Comparison of ENCODE assay signal across 8 cellular contexts in genomic region chr6:144215932-144216667, GRCh38.
DNase-seq lines count a peak whose midpoint lies in the region; ATAC-seq and TF ChIP-seq lines count a peak whose summit lies in the region.

No MANE protein-coding gene starts in this region.

- H3K27me3 Mint-ChIP-seq in activated T-helper 2 cell treated with anti-CD3 and anti-CD28 coated beads, Interferon-gamma antibody, Interleukin-2, Interleukin-4, amounts not matched to agents 10 μg/mL and 5 μg/mL and 100 μg/mL, durations not matched to agents 14 hours and 24 hours and 36 hours (ENCODE audit: low read depth): peaks cover under 1% of the 10 kb centered on the region
- peaks cover 0 to 7% (median 4%) of the 10 kb centered on the region in 5 donors for H3K27me3 Mint-ChIP-seq in naive thymus-derived CD8-positive, alpha-beta T cell
- peaks cover 7% of the 10 kb centered on the region in 2 donors for H3K27me3 Mint-ChIP-seq in stimulated activated naive B cell treated with anti-CD40 and anti-IgM and Interleukin-4, amounts not matched to agents 10 μg/mL and 1 μg/mL and 100 μg/mL, for 72 hours

- no peaks in the 10 kb centered on the region for H3K9me3 Mint-ChIP-seq in activated T-helper 2 cell treated with anti-CD3 and anti-CD28 coated beads, Interferon-gamma antibody, Interleukin-2, Interleukin-4, amounts not matched to agents 10 μg/mL and 5 μg/mL and 100 μg/mL, durations not matched to agents 14 hours and 24 hours and 36 hours
- H3K9me3 Mint-ChIP-seq in naive thymus-derived CD8-positive, alpha-beta T cell: peaks cover 0 to 7% (median 2%) of the 10 kb centered on the region in 9 donors
- H3K9me3 Mint-ChIP-seq in stimulated activated naive B cell treated with anti-CD40 and anti-IgM and Interleukin-4, amounts not matched to agents 10 μg/mL and 1 μg/mL and 100 μg/mL, for 72 hours: peaks cover 2 to 5% of the 10 kb centered on the region in 2 donors

- peak; percentile 80 for TF ChIP-seq CTCF in LNCAP (IDR thresholded peaks at IDR 0.05)
- TF ChIP-seq CTCF in fibroblast of mammary gland (conservative IDR thresholded peaks at IDR 0.05; ENCODE audit: control insufficient read depth, insufficient read depth, low read depth, low read length): peak; percentile 37

- H3K4me1 Mint-ChIP-seq in activated T-helper 2 cell treated with anti-CD3 and anti-CD28 coated beads, Interferon-gamma antibody, Interleukin-2, Interleukin-4, amounts not matched to agents 10 μg/mL and 5 μg/mL and 100 μg/mL, durations not matched to agents 14 hours and 24 hours and 36 hours (ENCODE audit: low read depth): peaks cover 28% of the 10 kb centered on the region
- H3K4me1 Mint-ChIP-seq in naive thymus-derived CD8-positive, alpha-beta T cell: peaks cover 29 to 42% (median 37%) of the 10 kb centered on the region in 4 donors
- H3K4me1 Mint-ChIP-seq in stimulated activated naive B cell treated with anti-CD40 and anti-IgM and Interleukin-4, amounts not matched to agents 10 μg/mL and 1 μg/mL and 100 μg/mL, for 72 hours: peaks cover 28 to 35% of the 10 kb centered on the region in 2 donors

- peak overlapping the region; percentile 89 for H3K4me3 Mint-ChIP-seq in activated T-helper 2 cell treated with anti-CD3 and anti-CD28 coated beads, Interferon-gamma antibody, Interleukin-2, Interleukin-4, amounts not matched to agents 10 μg/mL and 5 μg/mL and 100 μg/mL, durations not matched to agents 14 hours and 24 hours and 36 hours (ENCODE audit: low read depth)
- H3K4me3 Mint-ChIP-seq in naive thymus-derived CD8-positive, alpha-beta T cell: peak overlapping the region; percentile 92 to 99 (median 97)
- H3K4me3 Mint-ChIP-seq in stimulated activated naive B cell treated with anti-CD40 and anti-IgM and Interleukin-4, amounts not matched to agents 10 μg/mL and 1 μg/mL and 100 μg/mL, for 72 hours: peak overlapping the region; percentile 97 to 99

- peak overlapping the region; percentile 68 for H3K4me3 ChIP-seq in fibroblast of mammary gland (ENCODE audit: control insufficient read depth, low read depth, low read length)

- ATAC-seq in naive thymus-derived CD8-positive, alpha-beta T cell: peak; percentile 85 to 87
- ATAC-seq in stimulated activated naive B cell treated with anti-CD40 and anti-IgM and Interleukin-4, amounts not matched to agents 10 μg/mL and 1 μg/mL and 100 μg/mL, for 72 hours (replicated peaks): peak; percentile 89 to 91

- DNase-seq in ELR (ENCODE audit: low read depth): peak; percentile 96
- peak; percentile 82 for DNase-seq in H4 (ENCODE audit: low spot score)
- peak; percentile 95 for DNase-seq in RPMI7951 (ENCODE audit: low read depth)
- peak; percentile 90 for DNase-seq in activated T-helper 2 cell treated with anti-CD3 and anti-CD28 coated beads, Interferon-gamma antibody, Interleukin-2, Interleukin-4, amounts not matched to agents 10 μg/mL and 5 μg/mL and 100 μg/mL, durations not matched to agents 14 hours and 24 hours and 36 hours (ENCODE audit: low spot score)
- peak; percentile 97 for DNase-seq in fibroblast of mammary gland (ENCODE audit: low read depth)
- peak; percentile 80 to 99 (median 92) for DNase-seq in naive thymus-derived CD8-positive, alpha-beta T cell
- DNase-seq in stimulated activated naive B cell treated with anti-CD40 and anti-IgM and Interleukin-4, amounts not matched to agents 10 μg/mL and 1 μg/mL and 100 μg/mL, for 72 hours: peak; percentile 90

- no peaks in the 10 kb centered on the region for H3K36me3 Mint-ChIP-seq in activated T-helper 2 cell treated with anti-CD3 and anti-CD28 coated beads, Interferon-gamma antibody, Interleukin-2, Interleukin-4, amounts not matched to agents 10 μg/mL and 5 μg/mL and 100 μg/mL, durations not matched to agents 14 hours and 24 hours and 36 hours (ENCODE audit: low read depth)
- H3K36me3 Mint-ChIP-seq in naive thymus-derived CD8-positive, alpha-beta T cell: peaks cover 0 to 6% (median 3%) of the 10 kb centered on the region in 3 donors
- H3K36me3 Mint-ChIP-seq in stimulated activated naive B cell treated with anti-CD40 and anti-IgM and Interleukin-4, amounts not matched to agents 10 μg/mL and 1 μg/mL and 100 μg/mL, for 72 hours: peaks cover 9% of the 10 kb centered on the region in 2 donors

- H3K27ac Mint-ChIP-seq in activated T-helper 2 cell treated with anti-CD3 and anti-CD28 coated beads, Interferon-gamma antibody, Interleukin-2, Interleukin-4, amounts not matched to agents 10 μg/mL and 5 μg/mL and 100 μg/mL, durations not matched to agents 14 hours and 24 hours and 36 hours: peak overlapping the region; percentile 98
- H3K27ac Mint-ChIP-seq in naive thymus-derived CD8-positive, alpha-beta T cell: peak overlapping the region; percentile 96 to 100 (median 98)
- H3K27ac Mint-ChIP-seq in stimulated activated naive B cell treated with anti-CD40 and anti-IgM and Interleukin-4, amounts not matched to agents 10 μg/mL and 1 μg/mL and 100 μg/mL, for 72 hours: peak overlapping the region; percentile 100

- intact Hi-C loops in activated T-helper 2 cell treated with anti-CD3 and anti-CD28 coated beads, Interferon-gamma antibody, Interleukin-2, Interleukin-4, amounts not matched to agents 10 μg/mL and 5 μg/mL and 100 μg/mL, durations not matched to agents 14 hours and 24 hours and 36 hours (cut with micrococcal nuclease): loop anchor here (1.0 to 10.0 kb wide), 10 partner anchors 38 to 661 kb away; partner anchors contain the start of genes SF3B5, STX11 and UTRN

- POLR2A ChIA-PET in naive thymus-derived CD8-positive, alpha-beta T cell (lab: Charles Lee): interaction anchor here (0.9 to 2.7 kb wide), 6 partner anchors 65 to 152 kb away, joined by 3 to 11 read pairs (median 5); partner anchors contain the start of genes SF3B5 and STX11

Comparison
In these comparisons a context has a peak if more than half of its experiments do, and no peak if none do; other contexts are left out.
1. Peak in every context shown above with its lines: DNase-seq, ATAC-seq and H3K4me3 ChIP-seq.